15 cellular contexts compared by ENCODE assay signal in the genomic region with DNA sequence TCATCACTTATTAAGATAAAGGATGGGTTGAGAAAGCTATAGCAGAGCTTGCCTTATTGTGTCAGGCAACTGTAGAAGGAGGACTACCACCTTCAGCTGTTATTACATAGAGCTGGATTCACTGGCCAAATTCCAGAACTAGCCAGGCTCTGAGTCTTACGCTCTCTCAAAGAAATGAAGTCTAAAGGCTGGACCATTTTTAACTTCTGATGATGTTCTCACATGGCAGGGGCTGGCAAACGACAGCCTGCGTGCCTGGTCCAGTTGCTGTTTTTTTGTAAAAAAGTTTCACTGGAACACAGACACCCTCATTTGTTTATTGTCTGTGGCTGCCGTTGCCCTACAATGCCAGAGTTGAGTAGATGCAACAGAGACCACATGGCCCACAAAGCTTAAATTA.
"Had no signal": no experiment of that assay in that cellular context is flagged by ENCODE, and none has a peak within 500 bp of the region (broad histone marks: within the 10 kb centered on the region; RNA-seq: fewer than 3 reads in every experiment).

No MANE protein-coding gene starts in this region.

- H3K9me3 Mint-ChIP-seq: activated naive CD8-positive, alpha-beta T cell treated with anti-CD3 and anti-CD28 coated beads, Interleukin-2, amount 10 ng/mL, durations not matched to agents 7 days and 5 days; activated T-helper 2 cell treated with anti-CD3 and anti-CD28 coated beads, Interferon-gamma antibody, Interleukin-2, Interleukin-4, amounts not matched to agents 10 μg/mL and 5 μg/mL and 100 μg/mL, durations not matched to agents 14 hours and 24 hours and 36 hours; naive B cell; stimulated activated naive B cell treated with anti-CD40 and anti-IgM and Interleukin-4, amounts not matched to agents 10 μg/mL and 1 μg/mL and 100 μg/mL, for 72 hours; T-helper 2 cell treated with Interferon-gamma antibody and Interleukin-4, amounts not matched to agents 5 μg/mL and 100 μg/mL, for 36 hours had no signal

- H3K27ac ChIP-seq: heart right ventricle, left lung, neutrophil, thoracic aorta had no signal

- H3K27ac Mint-ChIP-seq: activated naive CD8-positive, alpha-beta T cell treated with anti-CD3 and anti-CD28 coated beads, Interleukin-2, amount 10 ng/mL, durations not matched to agents 7 days and 5 days; activated T-helper 2 cell treated with anti-CD3 and anti-CD28 coated beads, Interferon-gamma antibody, Interleukin-2, Interleukin-4, amounts not matched to agents 10 μg/mL and 5 μg/mL and 100 μg/mL, durations not matched to agents 14 hours and 24 hours and 36 hours had no signal

- H3K36me3 Mint-ChIP-seq: naive B cell had no signal

- ATAC-seq: heart right ventricle; left lung; right cardiac atrium; stimulated activated naive B cell treated with anti-CD40 and anti-IgM and Interleukin-4, amounts not matched to agents 10 μg/mL and 1 μg/mL and 100 μg/mL, for 72 hours had no signal

- H3K27me3 Mint-ChIP-seq: activated naive CD8-positive, alpha-beta T cell treated with anti-CD3 and anti-CD28 coated beads, Interleukin-2, amount 10 ng/mL, durations not matched to agents 7 days and 5 days; naive B cell; stimulated activated naive B cell treated with anti-CD40 and anti-IgM and Interleukin-4, amounts not matched to agents 10 μg/mL and 1 μg/mL and 100 μg/mL, for 72 hours had no signal

- DNase-seq: activated CD4-positive, alpha-beta T cell treated with anti-CD3 and anti-CD28 coated beads for 1 hour; activated CD4-positive, alpha-beta T cell treated with anti-CD3 and anti-CD28 coated beads, Interleukin-2, amount 50 U/mL, for 48 hours; activated naive CD8-positive, alpha-beta T cell treated with anti-CD3 and anti-CD28 coated beads, Interleukin-2, amount 10 ng/mL, durations not matched to agents 7 days and 5 days; foreskin melanocyte; heart right ventricle; islet precursor cell; left lung; mesenchymal stem cell; naive B cell; right cardiac atrium; stimulated activated naive B cell treated with anti-CD40 and anti-IgM and Interleukin-4, amounts not matched to agents 10 μg/mL and 1 μg/mL and 100 μg/mL, for 72 hours had no signal

- H3K4me3 Mint-ChIP-seq: activated naive CD8-positive, alpha-beta T cell treated with anti-CD3 and anti-CD28 coated beads, Interleukin-2, amount 10 ng/mL, durations not matched to agents 7 days and 5 days; naive B cell; stimulated activated naive B cell treated with anti-CD40 and anti-IgM and Interleukin-4, amounts not matched to agents 10 μg/mL and 1 μg/mL and 100 μg/mL, for 72 hours; T-helper 2 cell treated with Interferon-gamma antibody and Interleukin-4, amounts not matched to agents 5 μg/mL and 100 μg/mL, for 36 hours had no signal
